8 cellular contexts compared by ENCODE assay signal in the genomic region with DNA sequence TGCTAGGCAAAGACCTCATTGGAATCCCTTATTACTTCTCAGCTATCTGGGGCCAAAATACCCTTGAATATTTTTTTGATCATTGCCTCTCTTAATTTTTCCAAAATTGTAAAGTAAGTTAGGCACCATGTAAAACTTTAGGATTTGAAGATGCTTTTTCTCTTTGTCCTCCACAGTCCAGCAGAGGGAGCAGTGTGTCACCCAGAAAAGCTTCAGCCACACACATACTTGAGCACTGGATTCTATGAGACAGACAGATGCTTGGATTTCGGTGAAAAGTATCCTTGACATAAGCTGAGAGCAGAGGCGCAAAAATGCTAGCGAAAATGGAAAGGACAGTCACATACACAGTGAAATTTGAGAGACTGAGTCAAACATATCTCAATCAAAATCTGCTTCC.
DNase-seq lines count a peak whose midpoint lies in the region; ATAC-seq and TF ChIP-seq lines count a peak whose summit lies in the region.

No MANE protein-coding gene starts in this region.

- no peak overlapping the region for H3K27ac ChIP-seq in breast epithelium

- no peak overlapping the region for H3K4me3 ChIP-seq in GM12865 (ENCODE audit: low read depth, low read length)
- H3K4me3 ChIP-seq in breast epithelium, result no peak overlapping the region

- no peaks in the 10 kb centered on the region for H3K36me3 ChIP-seq in breast epithelium

- TF ChIP-seq POLR2A in breast epithelium (IDR thresholded peaks at IDR 0.05), result no peak

- no peaks in the 10 kb centered on the region for H3K27me3 ChIP-seq in breast epithelium

- H3K4me1 ChIP-seq in breast epithelium, result no peaks in the 10 kb centered on the region

- no peaks in the 10 kb centered on the region for H3K9me3 ChIP-seq in breast epithelium

- intact Hi-C loops in breast epithelium (cut with DNase I; ENCODE audit: low total_unique reads), result no loop called here

- DNase-seq in GM12865 (ENCODE audit: low read depth) (peak; percentile 69), NCI-H345 (lab: John Stamatoyannopoulos, UW) (peak; percentile 42), breast epithelium (ENCODE audit: low spot score in 2 of 2) (no peak), left lobe of liver (ENCODE audit: low spot score) (peak; percentile 50), 8988T (no peak), GOT3 (lab: John Stamatoyannopoulos, UW) (no peak)

- TF ChIP-seq CTCF in GM12865 (IDR thresholded peaks at IDR 0.05; ENCODE audit: insufficient read depth, low read depth, low read length, missing control alignments), result peak; percentile 65
- peak in 2 of 3 donors; percentile 35 to 37 for TF ChIP-seq CTCF in breast epithelium (IDR thresholded peaks at IDR 0.05)

- peak; percentile 55 for ATAC-seq in HG02678 (IDR thresholded peaks at IDR 0.05; ENCODE audit: unreplicated experiment)
- ATAC-seq in left lobe of liver, result peak; percentile 93
- ATAC-seq in HG02970 (IDR thresholded peaks at IDR 0.05; ENCODE audit: low FRiP score, unreplicated experiment), result no peak

Comparison
In these comparisons a context has a peak if more than half of its experiments do, and no peak if none do; other contexts are left out.
1. DNase-seq: peak in GM12865 (single experiment), NCI-H345 (single experiment) and left lobe of liver (single experiment); none in breast epithelium (0 of 2), 8988T (single experiment) and GOT3 (single experiment).